ENCODE assay signal across 11 cellular contexts in the genomic region with DNA sequence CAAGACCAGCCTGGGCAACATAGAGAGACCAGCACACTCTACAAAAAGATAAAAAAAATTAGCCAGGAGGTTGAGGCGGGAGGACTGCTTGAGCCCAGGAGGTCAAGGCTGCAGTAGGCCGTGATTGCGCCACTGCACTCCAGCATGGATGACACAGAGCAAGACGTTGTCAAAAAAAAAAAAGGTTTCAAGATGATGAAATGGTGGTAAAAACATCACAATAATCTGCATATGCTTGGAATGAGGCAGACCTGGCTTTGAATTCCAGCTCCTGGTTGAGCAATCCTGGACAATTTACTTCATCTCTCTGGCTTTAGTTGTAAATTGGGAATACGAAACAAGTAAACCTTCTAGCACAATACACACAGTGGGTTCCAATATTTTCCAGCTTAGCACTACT. TPM values are rescaled to one million over a fixed set of nuclear protein-coding genes. Genes with fewer than 3 reads are reported as not detected.
DNase-seq lines count a peak whose midpoint lies in the region; ATAC-seq and TF ChIP-seq lines count a peak whose summit lies in the region.
"Had no signal": no experiment of that assay in that cellular context is flagged by ENCODE, and none has a peak within 500 bp of the region (broad histone marks: within the 10 kb centered on the region; RNA-seq: fewer than 3 reads in every experiment).

No MANE protein-coding gene starts in this region.

- CTCF ChIA-PET in activated CD8-positive, alpha-beta T cell treated with anti-CD3 and anti-CD28 coated beads for 36 hours (lab: Charles Lee), result interaction anchor here (1.6 kb wide), 1 partner anchor 9 kb away, joined by 3 read pairs; no protein-coding TSS in a partner anchor

- intact Hi-C loops in activated CD8-positive, alpha-beta T cell treated with anti-CD3 and anti-CD28 coated beads for 36 hours (cut with micrococcal nuclease), result no loop called here

- H3K27me3 ChIP-seq in adipocyte (replicated peaks; ENCODE audit: control insufficient read depth, insufficient read depth, low read length), result no peaks in the 10 kb centered on the region

- POLR2A ChIA-PET in activated CD8-positive, alpha-beta T cell treated with anti-CD3 and anti-CD28 coated beads for 36 hours (lab: Charles Lee), result interaction anchor here (0.6 kb wide), 2 partner anchors 205 to 231 kb away, joined by 3 read pairs; no protein-coding TSS in a partner anchor

- no peak overlapping the region for H3K9ac ChIP-seq in adipocyte (ENCODE audit: low read length)

- H3K9me3 ChIP-seq in adipocyte (ENCODE audit: control insufficient read depth, low read length), result no peaks in the 10 kb centered on the region

- no peaks in the 10 kb centered on the region for H3K4me1 Mint-ChIP-seq in activated CD8-positive, alpha-beta T cell treated with anti-CD3 and anti-CD28 coated beads for 36 hours (ENCODE audit: low read depth)

- DNase-seq in HCEC 1CT (peak; percentile 77), adipocyte (ENCODE audit: low read depth) (peak; percentile 91), foreskin fibroblast (peak; percentile 48 to 64), skeletal muscle cell (ENCODE audit: low read depth) (peak; percentile 74)
- no peak for DNase-seq in stimulated activated CD4-positive, alpha-beta T cell treated with anti-CD3 and anti-CD28 coated beads, Interleukin-4, amount 100 ng/mL, for 4 hours
- DNase-seq in activated CD8-positive, alpha-beta T cell treated with anti-CD3 and anti-CD28 coated beads for 36 hours, result no peak
- DNase-seq: dermis blood vessel endothelial cell, naive B cell, NCI-H1417 treated with DMSO at 0.1 percent for 48 hours, NCI-H510A treated with DMSO at 0.1 percent for 48 hours had no signal

- peaks cover 49% of the 10 kb centered on the region for H3K36me3 ChIP-seq in adipocyte (ENCODE audit: control insufficient read depth, insufficient read depth, low read length, severe bottlenecking)

- H3K27me3 Mint-ChIP-seq in activated CD8-positive, alpha-beta T cell treated with anti-CD3 and anti-CD28 coated beads for 36 hours, result no peaks in the 10 kb centered on the region
- H3K27me3 Mint-ChIP-seq: naive B cell had no signal

- peaks cover 5% of the 10 kb centered on the region for H3K36me3 Mint-ChIP-seq in activated CD8-positive, alpha-beta T cell treated with anti-CD3 and anti-CD28 coated beads for 36 hours (ENCODE audit: low read depth)

- H3K4me3 ChIP-seq in adipocyte (ENCODE audit: low read length), result no peak overlapping the region
- no peak overlapping the region for H3K4me3 ChIP-seq in foreskin fibroblast (ENCODE audit: low read depth in 1 of 2, low read length in 2 of 2)
- H3K4me3 ChIP-seq in skeletal muscle cell (ENCODE audit: low read depth, low read length), result no peak overlapping the region

- H3K4me3 Mint-ChIP-seq in activated CD8-positive, alpha-beta T cell treated with anti-CD3 and anti-CD28 coated beads for 36 hours, result no peak overlapping the region

- no peak for TF ChIP-seq CTCF in foreskin fibroblast (IDR thresholded peaks at IDR 0.05; ENCODE audit: low read depth, low read length)
- no peak for TF ChIP-seq CTCF in activated CD8-positive, alpha-beta T cell treated with anti-CD3 and anti-CD28 coated beads for 36 hours (IDR thresholded peaks at IDR 0.05)

- H3K9me3 Mint-ChIP-seq in activated CD8-positive, alpha-beta T cell treated with anti-CD3 and anti-CD28 coated beads for 36 hours, result no peaks in the 10 kb centered on the region
- H3K9me3 Mint-ChIP-seq: naive B cell had no signal

- peaks cover 13% of the 10 kb centered on the region for H3K4me1 ChIP-seq in adipocyte (ENCODE audit: control insufficient read depth, insufficient read depth, low read length)

- H3K27ac Mint-ChIP-seq in activated CD8-positive, alpha-beta T cell treated with anti-CD3 and anti-CD28 coated beads for 36 hours, result no peak overlapping the region
- H3K27ac Mint-ChIP-seq: naive B cell had no signal

- no peak for ATAC-seq in GM18517 (IDR thresholded peaks at IDR 0.05; ENCODE audit: unreplicated experiment)
- ATAC-seq in activated CD8-positive, alpha-beta T cell treated with anti-CD3 and anti-CD28 coated beads for 36 hours, result no peak

RNA-seq across cellular contexts. Expression of a gene that starts 24.1 kb away (rescaled TPM):
- total RNA-seq in activated CD8-positive, alpha-beta T cell treated with anti-CD3 and anti-CD28 coated beads for 36 hours, result 10 to 100 TPM; 14.0 to 15.8 TPM

Comparison
In these comparisons a context has a peak if more than half of its experiments do, and no peak if none do; other contexts are left out.
1. DNase-seq: peak in HCEC 1CT (single experiment), adipocyte (single experiment), foreskin fibroblast (2 of 2) and skeletal muscle cell (single experiment); none in stimulated activated CD4-positive, alpha-beta T cell treated with anti-CD3 and anti-CD28 coated beads, Interleukin-4, amount 100 ng/mL, for 4 hours (0 of 2) and activated CD8-positive, alpha-beta T cell treated with anti-CD3 and anti-CD28 coated beads for 36 hours (single experiment).